Comparison of ENCODE assay signal across 13 cellular contexts in the genomic region with DNA sequence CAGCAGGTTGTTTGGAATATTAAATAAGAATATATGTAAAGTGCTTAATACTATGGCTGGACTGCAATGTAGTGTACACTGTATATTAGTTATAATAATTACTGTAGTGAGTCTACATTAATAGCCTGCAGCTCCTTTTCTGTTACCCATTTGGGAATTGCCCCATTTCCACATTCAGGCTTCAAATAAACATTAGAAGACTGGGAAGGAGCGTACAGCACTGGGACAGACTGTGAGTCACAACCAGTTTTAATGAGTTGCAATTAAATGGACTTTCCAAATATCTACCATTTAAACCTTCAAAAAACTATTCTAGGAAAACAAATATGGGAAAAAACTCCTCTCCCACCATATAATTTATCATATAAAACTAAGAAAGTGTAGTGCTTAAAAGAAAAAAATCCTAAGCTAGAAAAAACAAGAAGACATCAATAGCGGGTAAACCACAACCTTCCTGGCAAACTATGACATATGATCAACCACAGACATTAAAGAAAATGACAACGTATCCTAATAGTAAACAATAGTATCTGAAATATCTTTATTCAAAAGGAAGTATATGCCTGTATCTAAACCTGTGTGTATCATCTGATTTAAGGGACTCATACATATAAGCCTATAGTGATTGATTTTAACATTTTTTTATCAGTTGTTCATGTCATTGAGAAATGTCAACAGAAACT.
DNase-seq lines count a peak whose midpoint lies in the region; ATAC-seq and TF ChIP-seq lines count a peak whose summit lies in the region.
"Had no signal": no experiment of that assay in that cellular context is flagged by ENCODE, and none has a peak within 500 bp of the region (broad histone marks: within the 10 kb centered on the region; RNA-seq: fewer than 3 reads in every experiment).

No MANE protein-coding gene starts in this region.

- H3K9ac ChIP-seq in smooth muscle cell (ENCODE audit: low read depth) = no peak overlapping the region
- H3K9ac ChIP-seq: parathyroid adenoma had no signal

- no peak overlapping the region for H3K4me3 ChIP-seq in choroid plexus epithelial cell (ENCODE audit: low read depth, low read length)
- no peak overlapping the region for H3K4me3 ChIP-seq in smooth muscle cell

- peaks cover 3% of the 10 kb centered on the region for H3K4me1 ChIP-seq in smooth muscle cell (ENCODE audit: low read depth)
- H3K4me1 ChIP-seq: parathyroid adenoma had no signal

- H3F3A ChIP-seq in smooth muscle cell (ENCODE audit: low read depth) = no peaks in the 10 kb centered on the region

- DNase-seq in activated naive CD8-positive, alpha-beta T cell treated with anti-CD3 and anti-CD28 coated beads, Interleukin-2, amount 10 ng/mL, durations not matched to agents 7 days and 5 days = no peak
- DNase-seq in activated naive CD8-positive, alpha-beta T cell treated with anti-CD3 and anti-CD28 coated beads for 36 hours = no peak
- DNase-seq in M059J (ENCODE audit: low read depth) (peak; percentile 71), choroid plexus epithelial cell (ENCODE audit: low read depth) (peak; percentile 28), smooth muscle cell (lab: John Stamatoyannopoulos, UW; ENCODE audit: unreplicated experiment) (no peak), T-helper 9 cell (no peak)
- DNase-seq: activated CD8-positive, alpha-beta memory T cell treated with anti-CD3 and anti-CD28 coated beads for 24 hours; aorta; KBM-7; NK-92 treated with Interleukin-12 subunit alpha and Interleukin-12 subunit beta, amount 100 ng/mL, for 24 hours had no signal

- H3K79me2 ChIP-seq in smooth muscle cell (ENCODE audit: low read depth) = peaks cover 74% of the 10 kb centered on the region

- no peaks in the 10 kb centered on the region for H3K27me3 ChIP-seq in smooth muscle cell (ENCODE audit: low read depth)

- no peaks in the 10 kb centered on the region for H3K9me3 ChIP-seq in smooth muscle cell (replicated peaks; ENCODE audit: low read depth)

- H4K20me1 ChIP-seq in smooth muscle cell (ENCODE audit: low read depth) = peaks cover 91% of the 10 kb centered on the region

- 54% methylated on average over 3 of the region's 3 CpGs for WGBS in smooth muscle cell (ENCODE audit: low lambda C conversion rate)

- peaks cover 37% of the 10 kb centered on the region for H3K4me1 Mint-ChIP-seq in activated naive CD8-positive, alpha-beta T cell treated with anti-CD3 and anti-CD28 coated beads, Interleukin-2, amount 10 ng/mL, durations not matched to agents 7 days and 5 days
- peaks cover 49% of the 10 kb centered on the region for H3K4me1 Mint-ChIP-seq in activated naive CD8-positive, alpha-beta T cell treated with anti-CD3 and anti-CD28 coated beads for 36 hours

- peaks cover 10% of the 10 kb centered on the region for H3K36me3 ChIP-seq in smooth muscle cell (ENCODE audit: low read depth)

- no peaks in the 10 kb centered on the region for H3K9me3 Mint-ChIP-seq in activated naive CD8-positive, alpha-beta T cell treated with anti-CD3 and anti-CD28 coated beads, Interleukin-2, amount 10 ng/mL, durations not matched to agents 7 days and 5 days
- no peaks in the 10 kb centered on the region for H3K9me3 Mint-ChIP-seq in activated naive CD8-positive, alpha-beta T cell treated with anti-CD3 and anti-CD28 coated beads for 36 hours

- peak overlapping the region; percentile 15 for H3K4me3 Mint-ChIP-seq in activated naive CD8-positive, alpha-beta T cell treated with anti-CD3 and anti-CD28 coated beads, Interleukin-2, amount 10 ng/mL, durations not matched to agents 7 days and 5 days
- H3K4me3 Mint-ChIP-seq in activated naive CD8-positive, alpha-beta T cell treated with anti-CD3 and anti-CD28 coated beads for 36 hours = no peak overlapping the region

- H3K27ac ChIP-seq in smooth muscle cell (ENCODE audit: low read depth) = peak overlapping the region; percentile 67
- H3K27ac ChIP-seq: parathyroid adenoma had no signal

- no peaks in the 10 kb centered on the region for H3K27me3 Mint-ChIP-seq in activated naive CD8-positive, alpha-beta T cell treated with anti-CD3 and anti-CD28 coated beads, Interleukin-2, amount 10 ng/mL, durations not matched to agents 7 days and 5 days
- no peaks in the 10 kb centered on the region for H3K27me3 Mint-ChIP-seq in activated naive CD8-positive, alpha-beta T cell treated with anti-CD3 and anti-CD28 coated beads for 36 hours

- peak overlapping the region; percentile 58 for H3K4me2 ChIP-seq in smooth muscle cell

- no peak overlapping the region for H3K27ac Mint-ChIP-seq in activated naive CD8-positive, alpha-beta T cell treated with anti-CD3 and anti-CD28 coated beads, Interleukin-2, amount 10 ng/mL, durations not matched to agents 7 days and 5 days
- no peak overlapping the region for H3K27ac Mint-ChIP-seq in activated naive CD8-positive, alpha-beta T cell treated with anti-CD3 and anti-CD28 coated beads for 36 hours

- H3K36me3 Mint-ChIP-seq in activated naive CD8-positive, alpha-beta T cell treated with anti-CD3 and anti-CD28 coated beads, Interleukin-2, amount 10 ng/mL, durations not matched to agents 7 days and 5 days = peaks cover 39% of the 10 kb centered on the region
- H3K36me3 Mint-ChIP-seq in activated naive CD8-positive, alpha-beta T cell treated with anti-CD3 and anti-CD28 coated beads for 36 hours = peaks cover 40% of the 10 kb centered on the region

- no peak overlapping the region for H2AFZ ChIP-seq in smooth muscle cell (ENCODE audit: low read depth)
- H2AFZ ChIP-seq: parathyroid adenoma had no signal

- TF ChIP-seq CTCF in choroid plexus epithelial cell (conservative IDR thresholded peaks at IDR 0.05; ENCODE audit: low read depth, low read length) (no peak), smooth muscle cell (IDR thresholded peaks at IDR 0.05; ENCODE audit: borderline replicate concordance, insufficient read depth, poor library complexity, severe bottlenecking) (no peak)

- ATAC-seq in activated naive CD8-positive, alpha-beta T cell treated with anti-CD3 and anti-CD28 coated beads, Interleukin-2, amount 10 ng/mL, durations not matched to agents 7 days and 5 days (ENCODE audit: low read depth) = no peak
- no peak for ATAC-seq in GM18502 (IDR thresholded peaks at IDR 0.05; ENCODE audit: poor library complexity, unreplicated experiment)
- no peak for ATAC-seq in HG03469 (IDR thresholded peaks at IDR 0.05; ENCODE audit: unreplicated experiment)

- POLR2A ChIA-PET in activated naive CD8-positive, alpha-beta T cell treated with anti-CD3 and anti-CD28 coated beads, Interleukin-2, amount 10 ng/mL, durations not matched to agents 7 days and 5 days (lab: Charles Lee) = no interaction called here

Comparison
In these comparisons a context has a peak if more than half of its experiments do, and no peak if none do; other contexts are left out.
1. DNase-seq: peak in M059J (single experiment) and choroid plexus epithelial cell (single experiment); none in activated naive CD8-positive, alpha-beta T cell treated with anti-CD3 and anti-CD28 coated beads, Interleukin-2, amount 10 ng/mL, durations not matched to agents 7 days and 5 days (single experiment), activated naive CD8-positive, alpha-beta T cell treated with anti-CD3 and anti-CD28 coated beads for 36 hours (single experiment), smooth muscle cell (single experiment) and T-helper 9 cell (single experiment).